24 cellular contexts compared by ENCODE assay signal in the genomic region with DNA sequence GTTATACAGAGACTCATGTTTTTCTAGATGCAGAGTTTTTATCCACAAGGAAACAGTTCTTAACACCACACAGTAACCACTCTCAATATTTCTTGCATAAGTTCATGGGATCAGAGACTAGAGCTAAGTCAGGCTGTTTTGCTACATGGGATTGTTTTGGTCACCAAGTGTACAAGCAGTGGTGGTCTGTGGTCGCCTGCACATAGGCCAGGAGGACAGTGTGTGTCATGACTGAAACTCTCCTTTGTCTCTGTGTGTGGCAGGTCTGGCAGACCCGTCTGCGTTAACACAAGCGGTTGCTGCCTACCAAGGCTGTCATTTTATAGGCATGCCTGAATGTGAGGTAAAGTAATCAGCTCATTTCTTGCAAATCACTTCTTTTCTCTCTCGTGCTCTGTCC. TPM values are rescaled to one million over a fixed set of nuclear protein-coding genes. Genes with fewer than 3 reads are reported as not detected.
DNase-seq lines count a peak whose midpoint lies in the region; ATAC-seq and TF ChIP-seq lines count a peak whose summit lies in the region.
"Had no signal": no experiment of that assay in that cellular context is flagged by ENCODE, and none has a peak within 500 bp of the region (broad histone marks: within the 10 kb centered on the region; RNA-seq: fewer than 3 reads in every experiment).

No MANE protein-coding gene starts in this region.

- dilution Hi-C loops in IMR-90 (cut with HindIII; ENCODE audit: low sequenced_read_pairs, unreplicated experiment): no loop called here

- CTCF ChIA-PET in IMR-90 (lab: Yijun Ruan, JAX): no interaction called here

- H3K23ac ChIP-seq in IMR-90 (ENCODE audit: low read depth, low read length) (no peak overlapping the region), mesenchymal stem cell (ENCODE audit: low read length in 2 of 2) (peak overlapping the region in 1 of 2 experiments; percentile 83)

- H3K4me1 Mint-ChIP-seq in chondrocyte (ENCODE audit: low read depth): peaks cover 35% of the 10 kb centered on the region

- H3K4me2 ChIP-seq in IMR-90 (ENCODE audit: low read depth, low read length): no peak overlapping the region
- H3K4me2 ChIP-seq in mesenchymal stem cell (ENCODE audit: low read length, poor library complexity, severe bottlenecking): no peak overlapping the region

- H3K36me3 ChIP-seq in IMR-90 (ENCODE audit: control insufficient read depth, insufficient read depth, low read length) (peaks cover 41% of the 10 kb centered on the region), mesenchymal stem cell (ENCODE audit: control insufficient read depth in 1 of 2, insufficient read depth in 2 of 2, low read depth in 1 of 2, low read length in 2 of 2) (peaks cover 49 to 74% of the 10 kb centered on the region in 2 experiments), transverse colon (peaks cover 0 to 18% (median 3%) of the 10 kb centered on the region in 4 donors)

- H3K18ac ChIP-seq in IMR-90 (ENCODE audit: low read depth, low read length) (no peak overlapping the region), mesenchymal stem cell (ENCODE audit: low read depth in 1 of 2, low read length in 2 of 2) (no peak overlapping the region)

- H3K36me3 Mint-ChIP-seq in chondrocyte (ENCODE audit: low read depth): peaks cover 7% of the 10 kb centered on the region

- no peaks in the 10 kb centered on the region for H3K9me3 Mint-ChIP-seq in chondrocyte (ENCODE audit: low read depth)
- H3K9me3 Mint-ChIP-seq: activated CD4-positive, alpha-beta T cell treated with anti-CD3 and anti-CD28 coated beads, Interleukin-2, amount 10 ng/mL, durations not matched to agents 7 days and 5 days; activated naive CD8-positive, alpha-beta T cell treated with anti-CD3 and anti-CD28 coated beads, Interleukin-2, amount 10 ng/mL, durations not matched to agents 7 days and 5 days; stimulated activated naive B cell treated with anti-CD40 and anti-IgM and Interleukin-4, amounts not matched to agents 10 μg/mL and 1 μg/mL and 100 μg/mL, for 72 hours; T-helper 2 cell treated with Interferon-gamma antibody and Interleukin-4, amounts not matched to agents 5 μg/mL and 100 μg/mL, for 36 hours had no signal

- no peak overlapping the region for H3K9ac ChIP-seq in IMR-90 (ENCODE audit: low read depth, low read length)
- H3K9ac ChIP-seq in mesenchymal stem cell (ENCODE audit: low read length): no peak overlapping the region
- H3K9ac ChIP-seq: GM23248 had no signal

- POLR2A ChIA-PET in IMR-90 (lab: Charles Lee; ENCODE audit: unreplicated experiment): interaction anchor here (0.7 kb wide), 1 partner anchor 116 kb away, joined by 4 read pairs; no protein-coding TSS in a partner anchor

- ATAC-seq in IMR-90 (ENCODE audit: low read depth): peak; percentile 18; the same call in 1 of the 2 replicates
- ATAC-seq: stimulated activated naive B cell treated with anti-CD40 and anti-IgM and Interleukin-4, amounts not matched to agents 10 μg/mL and 1 μg/mL and 100 μg/mL, for 72 hours had no signal

- no peak overlapping the region for H2BK15ac ChIP-seq in IMR-90 (ENCODE audit: low read depth, low read length)
- no peak overlapping the region for H2BK15ac ChIP-seq in mesenchymal stem cell (ENCODE audit: low read depth, poor library complexity, severe bottlenecking)

- H3K4me1 ChIP-seq in IMR-90 (ENCODE audit: control insufficient read depth, insufficient read depth, low read length): peaks cover 13% of the 10 kb centered on the region
- H3K4me1 ChIP-seq in mesenchymal stem cell (ENCODE audit: control insufficient read depth, insufficient read depth, low read depth, low read length): peaks cover 6% of the 10 kb centered on the region
- H3K4me1 ChIP-seq in transverse colon: peaks cover 0 to 17% (median 7%) of the 10 kb centered on the region in 4 donors
- H3K4me1 ChIP-seq: testis had no signal

- peaks cover 17% of the 10 kb centered on the region for H4K20me1 ChIP-seq in IMR-90 (ENCODE audit: insufficient read depth, low read length)

- no peaks in the 10 kb centered on the region for H3K27me3 Mint-ChIP-seq in chondrocyte (ENCODE audit: low read depth)
- H3K27me3 Mint-ChIP-seq: activated CD4-positive, alpha-beta T cell treated with anti-CD3 and anti-CD28 coated beads, Interleukin-2, amount 10 ng/mL, durations not matched to agents 7 days and 5 days; activated naive CD8-positive, alpha-beta T cell treated with anti-CD3 and anti-CD28 coated beads, Interleukin-2, amount 10 ng/mL, durations not matched to agents 7 days and 5 days; stimulated activated naive B cell treated with anti-CD40 and anti-IgM and Interleukin-4, amounts not matched to agents 10 μg/mL and 1 μg/mL and 100 μg/mL, for 72 hours had no signal

- BruUV-seq in IMR-90 (replicated peaks; lab: Mats Ljungman, UMichigan): no TSS peak

- TF ChIP-seq CTCF in IMR-90 (conservative IDR thresholded peaks at IDR 0.05; ENCODE audit: low read depth, low read length) (no peak), chondrocyte (IDR thresholded peaks at IDR 0.05) (no peak), transverse colon (IDR thresholded peaks at IDR 0.05) (no peak), GM13976 (IDR thresholded peaks at IDR 0.05; ENCODE audit: borderline replicate concordance, control extremely low read depth, extremely low read depth, insufficient read depth, missing control alignments) (no peak)

- no peak for TF ChIP-seq RAD21 in IMR-90 (IDR thresholded peaks at IDR 0.05; ENCODE audit: low read length)

- peaks cover 25% of the 10 kb centered on the region for H3K9me1 ChIP-seq in IMR-90 (ENCODE audit: insufficient read depth, low read length)

- H2AFZ ChIP-seq in IMR-90 (replicated peaks; ENCODE audit: low read length, poor library complexity): no peak overlapping the region
- no peak overlapping the region for H2AFZ ChIP-seq in mesenchymal stem cell (ENCODE audit: low read depth, low read length)
- H2AFZ ChIP-seq: GM23248 had no signal

- H3K4ac ChIP-seq in IMR-90 (ENCODE audit: low read depth, low read length) (no peak overlapping the region), mesenchymal stem cell (ENCODE audit: low read depth in 1 of 2, low read length in 2 of 2) (no peak overlapping the region)

- no peak overlapping the region for H2BK12ac ChIP-seq in mesenchymal stem cell (ENCODE audit: low read length in 2 of 2)

- H2BK120ac ChIP-seq in IMR-90 (ENCODE audit: low read depth, low read length): no peak overlapping the region
- no peak overlapping the region for H2BK120ac ChIP-seq in mesenchymal stem cell (ENCODE audit: low read depth, low read length)

- no peak overlapping the region for H3K56ac ChIP-seq in IMR-90 (ENCODE audit: extremely low read depth, insufficient read depth, low read length)

- no peak overlapping the region for H3K4me3 ChIP-seq in IMR-90 (ENCODE audit: insufficient read depth, low read depth, low read length)
- no peak overlapping the region for H3K4me3 ChIP-seq in mesenchymal stem cell (ENCODE audit: insufficient read depth in 1 of 2, low read depth in 1 of 2, low read length in 2 of 2)
- no peak overlapping the region for H3K4me3 ChIP-seq in transverse colon
- H3K4me3 ChIP-seq: esophagus muscularis mucosa, GM23248, lung, testis had no signal

- intact Hi-C loops in IMR-90 (cut with micrococcal nuclease) (no loop called here), transverse colon (cut with DNase I; ENCODE audit: low total_unique reads) (loop anchor here (5.0 kb wide), 1 partner anchor 418 kb away; no protein-coding TSS in a partner anchor)

- no peak for TF ChIP-seq EP300 in transverse colon (IDR thresholded peaks at IDR 0.05; ENCODE audit: low read depth)

- H4K8ac ChIP-seq in IMR-90 (ENCODE audit: low read depth in 2 of 2, low read length in 2 of 2): no peak overlapping the region
- no peak overlapping the region for H4K8ac ChIP-seq in mesenchymal stem cell (ENCODE audit: low read length)

- in situ Hi-C loops in IMR-90 (cut with MboI; ENCODE audit: low sequenced_read_pairs) (no loop called here), transverse colon (cut with MboI; ENCODE audit: low pct_ligation_motif_present in 1 of 4, low pct_unique_long_range_greater_than_20kb in 1 of 4, low sequenced_read_pairs in 3 of 4) (loop anchor here in 2 of 4 donors (10.0 kb wide), 2 partner anchors 141 to 151 kb away; no protein-coding TSS in a partner anchor), GM13976 (cut with MboI; ENCODE audit: low sequenced_read_pairs, unreplicated experiment) (loop anchor here (10.0 kb wide), 1 partner anchor 151 kb away; no protein-coding TSS in a partner anchor)

- H3K27me3 ChIP-seq in IMR-90 (ENCODE audit: control insufficient read depth, insufficient read depth, low read length) (no peaks in the 10 kb centered on the region), mesenchymal stem cell (ENCODE audit: control insufficient read depth in 1 of 2, insufficient read depth in 1 of 2, low read length in 2 of 2) (no peaks in the 10 kb centered on the region), transverse colon (no peaks in the 10 kb centered on the region)
- H3K27me3 ChIP-seq: esophagus muscularis mucosa, testis had no signal

- DNase-seq in IMR-90 (no peak), chondrocyte (ENCODE audit: low spot score) (no peak), mesenchymal stem cell (peak; percentile 14), transverse colon (no peak), GM19238 (ENCODE audit: insufficient read length, low spot score) (no peak), GM13976 (ENCODE audit: low spot score) (no peak), substantia nigra (lab: John Stamatoyannopoulos, UW) (no peak)
- DNase-seq: activated CD4-positive, alpha-beta T cell treated with anti-CD3 and anti-CD28 coated beads, Interleukin-2, amount 10 ng/mL, durations not matched to agents 7 days and 5 days; activated naive CD8-positive, alpha-beta T cell treated with anti-CD3 and anti-CD28 coated beads, Interleukin-2, amount 10 ng/mL, durations not matched to agents 7 days and 5 days; effector memory CD4-positive, alpha-beta T cell; foreskin melanocyte; GM23248; hippocampal formation; KBM-7; NCI-H1417 treated with DMSO at 0.1 percent for 48 hours; NCI-H2107; occipital lobe; stimulated activated CD4-positive, alpha-beta T cell treated with anti-CD3 and anti-CD28 coated beads, Interleukin-2, amount 100 ng/mL, for 48 hours; stimulated activated naive B cell treated with anti-CD40 and anti-IgM and Interleukin-4, amounts not matched to agents 10 μg/mL and 1 μg/mL and 100 μg/mL, for 72 hours; testis had no signal

- H4K5ac ChIP-seq in IMR-90 (ENCODE audit: low read depth, low read length): no peak overlapping the region

- no peaks in the 10 kb centered on the region for H3K9me3 ChIP-seq in IMR-90 (ENCODE audit: control insufficient read depth, insufficient read depth, low read length)
- no peaks in the 10 kb centered on the region for H3K9me3 ChIP-seq in mesenchymal stem cell (ENCODE audit: control insufficient read depth, low read length)
- no peaks in the 10 kb centered on the region for H3K9me3 ChIP-seq in transverse colon
- H3K9me3 ChIP-seq: esophagus muscularis mucosa, testis had no signal

- H3K27ac ChIP-seq in IMR-90 (ENCODE audit: insufficient read depth, low read length) (peak overlapping the region; percentile 36; the same call in 1 of the 2 replicates), mesenchymal stem cell (ENCODE audit: low read length, poor library complexity, severe bottlenecking) (no peak overlapping the region), transverse colon (peak overlapping the region; percentile 26 to 62 (median 49)), substantia nigra (ENCODE audit: low read depth, low read length, poor library complexity, severe bottlenecking) (no peak overlapping the region)
- H3K27ac ChIP-seq: esophagus muscularis mucosa, GM23248, testis, VCaP had no signal

- no CpG with 5 or more reads among the region's 5 CpGs for WGBS in IMR-90 (ENCODE audit: extremely low coverage in 2 of 2, insufficient read length in 1 of 2), 2 experiments
- WGBS in mesenchymal stem cell: 93% methylated on average over 5 of the region's 5 CpGs
- WGBS in transverse colon (ENCODE audit: low coverage in 1 of 2), 2 donors: 79 to 84% methylated on average over 5 of the region's 5 CpGs

- H4K91ac ChIP-seq in IMR-90 (ENCODE audit: insufficient read depth, low read depth, low read length) (no peak overlapping the region), mesenchymal stem cell (ENCODE audit: low read length) (no peak overlapping the region)

- no peak overlapping the region for H3K4me3 Mint-ChIP-seq in chondrocyte (ENCODE audit: unreplicated experiment)
- H3K4me3 Mint-ChIP-seq: activated CD4-positive, alpha-beta T cell treated with anti-CD3 and anti-CD28 coated beads, Interleukin-2, amount 10 ng/mL, durations not matched to agents 7 days and 5 days; activated naive CD8-positive, alpha-beta T cell treated with anti-CD3 and anti-CD28 coated beads, Interleukin-2, amount 10 ng/mL, durations not matched to agents 7 days and 5 days; stimulated activated naive B cell treated with anti-CD40 and anti-IgM and Interleukin-4, amounts not matched to agents 10 μg/mL and 1 μg/mL and 100 μg/mL, for 72 hours; T-helper 2 cell treated with Interferon-gamma antibody and Interleukin-4, amounts not matched to agents 5 μg/mL and 100 μg/mL, for 36 hours had no signal

- H2AK9ac ChIP-seq in IMR-90 (replicated peaks; ENCODE audit: low read depth, low read length, poor library complexity): no peak overlapping the region

- H2AK5ac ChIP-seq in IMR-90 (ENCODE audit: low read depth, low read length): peak overlapping the region; percentile 45; the same call in 1 of the 2 replicates
- no peak overlapping the region for H2AK5ac ChIP-seq in mesenchymal stem cell (ENCODE audit: low read length, severe bottlenecking)

- H3K14ac ChIP-seq in IMR-90 (replicated peaks; ENCODE audit: low read depth, low read length) (no peak overlapping the region), mesenchymal stem cell (ENCODE audit: low read length in 2 of 2) (no peak overlapping the region)

- H2BK20ac ChIP-seq in IMR-90 (ENCODE audit: low read depth, low read length): no peak overlapping the region

- H3K27ac Mint-ChIP-seq in chondrocyte (ENCODE audit: unreplicated experiment): peak overlapping the region; percentile 71
- H3K27ac Mint-ChIP-seq: activated CD4-positive, alpha-beta T cell treated with anti-CD3 and anti-CD28 coated beads, Interleukin-2, amount 10 ng/mL, durations not matched to agents 7 days and 5 days; activated naive CD8-positive, alpha-beta T cell treated with anti-CD3 and anti-CD28 coated beads, Interleukin-2, amount 10 ng/mL, durations not matched to agents 7 days and 5 days; T-helper 2 cell treated with Interferon-gamma antibody and Interleukin-4, amounts not matched to agents 5 μg/mL and 100 μg/mL, for 36 hours had no signal

- TF ChIP-seq POLR2A in IMR-90 (IDR thresholded peaks at IDR 0.05; ENCODE audit: low read depth, low read length) (no peak), transverse colon (IDR thresholded peaks at IDR 0.05) (no peak)

- peak overlapping the region; percentile 10 for H2BK5ac ChIP-seq in IMR-90 (ENCODE audit: low read depth, low read length, poor library complexity, severe bottlenecking)
- H2BK5ac ChIP-seq in mesenchymal stem cell (ENCODE audit: low read depth, low read length, poor library complexity, severe bottlenecking): no peak overlapping the region

- H3K79me1 ChIP-seq in IMR-90 (ENCODE audit: low read depth in 1 of 2, low read length in 2 of 2): peaks cover 61 to 82% of the 10 kb centered on the region in 2 experiments
- peaks cover 53% of the 10 kb centered on the region for H3K79me1 ChIP-seq in mesenchymal stem cell (replicated peaks; ENCODE audit: low read length, poor library complexity, severe bottlenecking)

RNA-seq across cellular contexts. Expression of a gene that starts 18.9 kb away (rescaled TPM):
- 37.2 and 47.1 TPM in 2 replicates for total RNA-seq in IMR-90 (2012; rRNA removed)
- 42.6 and 43.7 TPM in 2 replicates for polyA plus RNA-seq in IMR-90 (2012; rRNA removed)
- 45.5 and 55.1 TPM in 2 replicates for polyA plus RNA-seq in IMR-90 (2012; cell fraction: cytosol; rRNA removed)
- 42.3 and 49.2 TPM in 2 replicates for polyA plus RNA-seq in IMR-90 (2012; cell fraction: nucleus; rRNA removed; ENCODE audit: low replicate concordance)
- total RNA-seq in chondrocyte: 34.0 to 36.1 TPM (median 34.6 TPM) in 3 replicates
- 19.5 TPM for polyA plus RNA-seq in mesenchymal stem cell (2013, experiment 1 of 2)
- 21.4 TPM for polyA plus RNA-seq in mesenchymal stem cell (2013, experiment 2 of 2)
- total RNA-seq in transverse colon: 100 to 1,000 TPM in 1 of 4 donors, 10 to 100 TPM in 3; 58.3 to 105 (median 65.8) TPM

RNA-seq across cellular contexts. Expression of a gene that starts 33.3 kb away (rescaled TPM):
- total RNA-seq in IMR-90 (2012; rRNA removed) (under 0.01 TPM in 2 replicates), chondrocyte (0.99 to 1.1 TPM (median 1.00 TPM) in 3 replicates), transverse colon (under 1 TPM; 0.41 to 0.79 (median 0.67) TPM)
- polyA plus RNA-seq in IMR-90 (2012; rRNA removed): 0.07 TPM in 2 replicates
- 0.02 and 0.03 TPM in 2 replicates for polyA plus RNA-seq in IMR-90 (2012; cell fraction: cytosol; rRNA removed)
- 0.05 and 0.42 TPM in 2 replicates for polyA plus RNA-seq in IMR-90 (2012; cell fraction: nucleus; rRNA removed; ENCODE audit: low replicate concordance)
- 0.23 TPM for polyA plus RNA-seq in mesenchymal stem cell (2013, experiment 1 of 2)
- 0.25 TPM for polyA plus RNA-seq in mesenchymal stem cell (2013, experiment 2 of 2)

RNA-seq across cellular contexts. Expression of a gene that starts 57.6 kb away (rescaled TPM):
- 6.1 TPM in 2 replicates for total RNA-seq in IMR-90 (2012; rRNA removed)
- 7.0 and 9.1 TPM in 2 replicates for polyA plus RNA-seq in IMR-90 (2012; rRNA removed)
- 2.8 and 2.9 TPM in 2 replicates for polyA plus RNA-seq in IMR-90 (2012; cell fraction: cytosol; rRNA removed)
- 1.4 and 6.8 TPM in 2 replicates for polyA plus RNA-seq in IMR-90 (2012; cell fraction: nucleus; rRNA removed; ENCODE audit: low replicate concordance)
- 9.0 to 9.3 TPM (median 9.1 TPM) in 3 replicates for total RNA-seq in chondrocyte
- polyA plus RNA-seq in mesenchymal stem cell (2013, experiment 1 of 2): 22.3 TPM
- 23.4 TPM for polyA plus RNA-seq in mesenchymal stem cell (2013, experiment 2 of 2)
- total RNA-seq in transverse colon: 100 to 1,000 TPM in 2 of 4 donors, 10 to 100 TPM in 2; 22.3 to 140 (median 88.4) TPM

Comparison
In these comparisons a context has a peak if more than half of its experiments do, and no peak if none do; other contexts are left out.
1. H3K27ac ChIP-seq: peak in IMR-90 (single experiment) and transverse colon (4 of 4); none in mesenchymal stem cell (single experiment) and substantia nigra (single experiment).